In the genomic region with DNA sequence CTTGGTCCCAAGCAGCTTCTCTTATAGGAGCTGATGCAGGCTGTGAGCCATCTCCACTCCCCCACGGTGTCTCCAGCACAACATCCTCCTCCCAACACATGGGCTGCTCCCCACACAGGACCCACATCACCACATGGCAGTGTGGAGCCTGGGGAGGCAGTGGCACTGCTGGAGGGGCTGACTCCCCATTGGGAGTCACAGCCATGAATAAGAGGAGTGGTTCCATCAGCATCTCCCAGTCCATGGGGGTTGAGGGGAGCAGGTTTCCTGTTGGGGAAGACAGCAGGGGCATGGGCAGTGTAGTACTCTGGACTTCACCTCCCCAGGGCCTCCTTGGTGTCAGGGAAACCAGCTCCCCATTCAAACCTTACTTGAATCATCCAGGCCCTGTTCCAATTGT, we compare ENCODE assay signal across 17 cellular contexts. TPM values are rescaled to one million over a fixed set of nuclear protein-coding genes. Genes with fewer than 3 reads are reported as not detected.
A peak's percentile ranks its signal among the peaks of the same experiment; 100 is the strongest.
DNase-seq lines count a peak whose midpoint lies in the region; TF ChIP-seq lines count a peak whose summit lies in the region.
"Had no signal": no experiment of that assay in that cellular context is flagged by ENCODE, and none has a peak within 500 bp of the region (broad histone marks: within the 10 kb centered on the region; RNA-seq: fewer than 3 reads in every experiment).

No MANE protein-coding gene starts in this region.

- H3K4ac ChIP-seq in mesendoderm (ENCODE audit: low read depth, low read length) = no peak overlapping the region

- H2BK120ac ChIP-seq in mesendoderm (ENCODE audit: low read depth, low read length) = no peak overlapping the region

- no peak overlapping the region for H3K4me3 Mint-ChIP-seq in osteocyte (ENCODE audit: unreplicated experiment)
- H3K4me3 Mint-ChIP-seq: CD4-positive, alpha-beta T cell; GM23338 had no signal

- no peak overlapping the region for H3K9ac ChIP-seq in mesendoderm (ENCODE audit: low read length)

- H3K18ac ChIP-seq in mesendoderm (ENCODE audit: low read length) = no peak overlapping the region

- H3K79me1 ChIP-seq in mesendoderm (ENCODE audit: low read length) = no peaks in the 10 kb centered on the region

- no peak overlapping the region for H2AK5ac ChIP-seq in mesendoderm (ENCODE audit: low read length)

- no peaks in the 10 kb centered on the region for H3K36me3 Mint-ChIP-seq in osteocyte (ENCODE audit: unreplicated experiment)

- H3K79me2 ChIP-seq in mesendoderm (ENCODE audit: control insufficient read depth, insufficient read depth, low read length) = no peaks in the 10 kb centered on the region

- peak; percentile 70 for DNase-seq in DMS 273 (lab: John Stamatoyannopoulos, UW; ENCODE audit: unreplicated experiment)
- no peak for DNase-seq in DMS 273 treated with DMSO at 0.1 percent for 48 hours (lab: John Stamatoyannopoulos, UW)
- DNase-seq in mesendoderm = no peak
- peak; percentile 57 for DNase-seq in osteocyte (ENCODE audit: extremely low spot score, unreplicated experiment)
- DNase-seq in HCEC 1CT = no peak
- DNase-seq in posterior cingulate gyrus = no peak
- DNase-seq: AML-193; CD4-positive, alpha-beta T cell; DMS53; DND-41; EL; H7 had no signal

- H3K27ac ChIP-seq in HEK293 (ENCODE audit: extremely low read depth, low read depth, low read length) (no peak overlapping the region), mesendoderm (ENCODE audit: low read depth, low read length) (no peak overlapping the region)
- H3K27ac ChIP-seq: 22Rv1, A549, C4-2B had no signal

- no peak overlapping the region for H3K23ac ChIP-seq in mesendoderm (ENCODE audit: low read length)

- H4K5ac ChIP-seq in mesendoderm (ENCODE audit: low read length) = no peak overlapping the region

- no peaks in the 10 kb centered on the region for H3K9me3 ChIP-seq in HEK293 (ENCODE audit: control insufficient read depth, insufficient read depth, low read depth, low read length)

- H2BK5ac ChIP-seq in mesendoderm (ENCODE audit: low read length) = no peak overlapping the region

- WGBS in mesendoderm (ENCODE audit: extremely low coverage, insufficient coverage, low lambda C conversion rate) = no CpG with 5 or more reads among the region's 1 CpG

- intact Hi-C loops in posterior cingulate gyrus (cut with DNase I) = no loop called here

- H3K27ac Mint-ChIP-seq in osteocyte (ENCODE audit: unreplicated experiment) = no peak overlapping the region
- H3K27ac Mint-ChIP-seq: CD4-positive, alpha-beta T cell; GM23338 had no signal

- no peak for TF ChIP-seq CTCF in HEK293 (tag by site-specific recombination; IDR thresholded peaks at IDR 0.05)
- TF ChIP-seq CTCF in osteocyte (IDR thresholded peaks at IDR 0.05) = no peak

- CTCF ChIA-PET in HEK293 (lab: Yijun Ruan, JAX) = interaction anchor here (0.7 to 1.2 kb wide), 2 partner anchors 62 to 81 kb away, joined by 3 to 5 read pairs; no protein-coding TSS in a partner anchor

- no peaks in the 10 kb centered on the region for H3K4me1 ChIP-seq in HEK293 (ENCODE audit: control insufficient read depth, insufficient read depth, low read length)
- no peaks in the 10 kb centered on the region for H3K4me1 ChIP-seq in mesendoderm (ENCODE audit: control insufficient read depth, low read depth, low read length)
- H3K4me1 ChIP-seq: A549 had no signal

- no peaks in the 10 kb centered on the region for H3K4me1 Mint-ChIP-seq in osteocyte (ENCODE audit: unreplicated experiment)
- H3K4me1 Mint-ChIP-seq: GM23338 had no signal

- H3K4me2 ChIP-seq in mesendoderm (ENCODE audit: low read length) = no peak overlapping the region
- H3K4me2 ChIP-seq: A549, GM23338 had no signal

- no peaks in the 10 kb centered on the region for H3K9me3 Mint-ChIP-seq in osteocyte (ENCODE audit: unreplicated experiment)
- H3K9me3 Mint-ChIP-seq: CD4-positive, alpha-beta T cell had no signal

- POLR2A ChIA-PET in HEK293 (lab: Yijun Ruan, JAX) = no interaction called here

- H3K27me3 ChIP-seq in mesendoderm (ENCODE audit: insufficient read depth, low read length, poor library complexity) = no peaks in the 10 kb centered on the region

- H3K56ac ChIP-seq in mesendoderm (ENCODE audit: low read length) = peak overlapping the region; percentile 15

- H3K36me3 ChIP-seq in HEK293 (ENCODE audit: control insufficient read depth in 2 of 2, insufficient read depth in 1 of 2, low read length in 2 of 2) = no peaks in the 10 kb centered on the region
- no peaks in the 10 kb centered on the region for H3K36me3 ChIP-seq in mesendoderm (ENCODE audit: control insufficient read depth, insufficient read depth, low read length)

- no peak overlapping the region for H3K4me3 ChIP-seq in HEK293 (ENCODE audit: low read depth, low read length)
- no peak overlapping the region for H3K4me3 ChIP-seq in mesendoderm (ENCODE audit: low read length)
- H3K4me3 ChIP-seq: A549, GM23338 had no signal

- no peak overlapping the region for H2BK15ac ChIP-seq in mesendoderm (replicated peaks; ENCODE audit: low read depth)

- H3K27me3 Mint-ChIP-seq in osteocyte (ENCODE audit: unreplicated experiment) = peaks cover 24% of the 10 kb centered on the region
- H3K27me3 Mint-ChIP-seq: CD4-positive, alpha-beta T cell had no signal

- H4K8ac ChIP-seq in mesendoderm (ENCODE audit: low read depth, low read length) = no peak overlapping the region

TF ChIP-seq in HEK293, 187 proteins besides CTCF, POLR2A, EP300 and RAD21:
- TF ChIP-seq ZIC2 (tag by site-specific recombination; IDR thresholded peaks at IDR 0.05) (peak; percentile 72), ZNF175 (tag by site-specific recombination; IDR thresholded peaks at IDR 0.05) (no peak), GLIS1 (tag by site-specific recombination; IDR thresholded peaks at IDR 0.05) (peak; percentile 43; the same call in 1 of the 2 replicates)

RNA-seq across cellular contexts. Expression of a gene that starts 40.5 kb away (rescaled TPM):
- polyA plus RNA-seq in mesendoderm (2013, experiment 1 of 2) = 117 TPM
- 118 TPM for polyA plus RNA-seq in mesendoderm (2013, experiment 2 of 2)
- total RNA-seq in osteocyte = 114 and 122 TPM in 2 replicates

Comparison
In these comparisons a context has a peak if more than half of its experiments do, and no peak if none do; other contexts are left out.
1. DNase-seq: peak in DMS 273 (single experiment) and osteocyte (single experiment); none in DMS 273 treated with DMSO at 0.1 percent for 48 hours (single experiment), mesendoderm (single experiment), HCEC 1CT (single experiment) and posterior cingulate gyrus (0 of 10).